Comparison of ENCODE assay signal across 10 cellular contexts in genomic region chr5:90131734-90132133, GRCh38.
A peak's percentile ranks its signal among the peaks of the same experiment; 100 is the strongest.
DNase-seq lines count a peak whose midpoint lies in the region; ATAC-seq, FAIRE-seq and TF ChIP-seq lines count a peak whose summit lies in the region.
"Had no signal": no experiment of that assay in that cellular context is flagged by ENCODE, and none has a peak within 500 bp of the region (broad histone marks: within the 10 kb centered on the region; RNA-seq: fewer than 3 reads in every experiment).

No MANE protein-coding gene starts in this region.

- no peaks in the 10 kb centered on the region for H3K27me3 ChIP-seq in prostate gland (replicated peaks; ENCODE audit: insufficient read depth)

- peak; percentile 81 for ATAC-seq in GM21367 (IDR thresholded peaks at IDR 0.05; ENCODE audit: unreplicated experiment)
- peak; percentile 77 for ATAC-seq in HG03432 (IDR thresholded peaks at IDR 0.05; ENCODE audit: unreplicated experiment)
- ATAC-seq in stimulated activated effector memory CD8-positive, alpha-beta T cell treated with anti-CD3 and anti-CD28 coated beads, Interleukin-12 subunit alpha, Interleukin-12 subunit beta, amount 100 ng/mL, for 72 hours, result no peak
- no peak for ATAC-seq in T-cell (replicated peaks in 1 of 4)

- no peak overlapping the region for H3K27ac Mint-ChIP-seq in stimulated activated effector memory CD8-positive, alpha-beta T cell treated with anti-CD3 and anti-CD28 coated beads, Interleukin-12 subunit alpha, Interleukin-12 subunit beta, amount 100 ng/mL, for 72 hours
- no peak overlapping the region for H3K27ac Mint-ChIP-seq in T-cell
- H3K27ac Mint-ChIP-seq: CD4-positive, CD25-positive, alpha-beta regulatory T cell had no signal

- H3K27me3 Mint-ChIP-seq in T-cell, result peaks cover 0 to 2% of the 10 kb centered on the region in 2 donors
- H3K27me3 Mint-ChIP-seq: CD4-positive, CD25-positive, alpha-beta regulatory T cell had no signal

- peak; percentile 71 for FAIRE-seq in GM12891 (lab: Jason Lieb, UNC)

- TF ChIP-seq POLR2A in GM12891 (IDR thresholded peaks at IDR 0.05; ENCODE audit: low read depth, low read length) (0 out of 2 replicates have a peak, but pooled peaks have one; percentile 26), prostate gland (IDR thresholded peaks at IDR 0.05) (no peak)

- no peaks in the 10 kb centered on the region for H3K4me1 ChIP-seq in prostate gland (replicated peaks)

- H3K4me3 Mint-ChIP-seq in stimulated activated effector memory CD8-positive, alpha-beta T cell treated with anti-CD3 and anti-CD28 coated beads, Interleukin-12 subunit alpha, Interleukin-12 subunit beta, amount 100 ng/mL, for 72 hours, result no peak overlapping the region
- H3K4me3 Mint-ChIP-seq in T-cell, result no peak overlapping the region
- H3K4me3 Mint-ChIP-seq: CD4-positive, CD25-positive, alpha-beta regulatory T cell had no signal

- no peak overlapping the region for H3K4me3 ChIP-seq in fibroblast of villous mesenchyme (ENCODE audit: low read depth, low read length)
- H3K4me3 ChIP-seq in prostate gland, result no peak overlapping the region

- H3K4me1 Mint-ChIP-seq in stimulated activated effector memory CD8-positive, alpha-beta T cell treated with anti-CD3 and anti-CD28 coated beads, Interleukin-12 subunit alpha, Interleukin-12 subunit beta, amount 100 ng/mL, for 72 hours, result no peaks in the 10 kb centered on the region
- H3K4me1 Mint-ChIP-seq in T-cell, result no peaks in the 10 kb centered on the region
- H3K4me1 Mint-ChIP-seq: CD4-positive, CD25-positive, alpha-beta regulatory T cell had no signal

- POLR2A ChIA-PET in T-cell (lab: Charles Lee), result no interaction called here

- H3K9me3 Mint-ChIP-seq in stimulated activated effector memory CD8-positive, alpha-beta T cell treated with anti-CD3 and anti-CD28 coated beads, Interleukin-12 subunit alpha, Interleukin-12 subunit beta, amount 100 ng/mL, for 72 hours, result peaks cover 5% of the 10 kb centered on the region
- peaks cover 0 to 3% (median 0%) of the 10 kb centered on the region in 3 donors for H3K9me3 Mint-ChIP-seq in T-cell
- H3K9me3 Mint-ChIP-seq: CD4-positive, CD25-positive, alpha-beta regulatory T cell had no signal

- peak overlapping the region in 1 of 2 donors; percentile 19 for H3K27ac ChIP-seq in prostate gland

- DNase-seq in GM12891 (ENCODE audit: insufficient read length, low spot score), result peak; percentile 26
- peak; percentile 11 for DNase-seq in fibroblast of villous mesenchyme (ENCODE audit: low read depth)
- DNase-seq in stimulated activated effector memory CD8-positive, alpha-beta T cell treated with anti-CD3 and anti-CD28 coated beads, Interleukin-12 subunit alpha, Interleukin-12 subunit beta, amount 100 ng/mL, for 72 hours (ENCODE audit: low spot score in 2 of 2), result no peak
- no peak for DNase-seq in prostate gland (ENCODE audit: low spot score)
- DNase-seq in T-cell, result no peak
- no peak for DNase-seq in NCI-H1092 treated with DMSO at 0.1 percent for 48 hours (lab: John Stamatoyannopoulos, UW)
- DNase-seq: amniotic stem cell; CD4-positive, CD25-positive, alpha-beta regulatory T cell had no signal

- H3K36me3 ChIP-seq in prostate gland, result no peaks in the 10 kb centered on the region

- CTCF ChIA-PET in T-cell (lab: Charles Lee), result no interaction called here

- H3K36me3 Mint-ChIP-seq in stimulated activated effector memory CD8-positive, alpha-beta T cell treated with anti-CD3 and anti-CD28 coated beads, Interleukin-12 subunit alpha, Interleukin-12 subunit beta, amount 100 ng/mL, for 72 hours, result no peaks in the 10 kb centered on the region
- no peaks in the 10 kb centered on the region for H3K36me3 Mint-ChIP-seq in T-cell
- H3K36me3 Mint-ChIP-seq: CD4-positive, CD25-positive, alpha-beta regulatory T cell had no signal

- H3K9me3 ChIP-seq in prostate gland, result no peaks in the 10 kb centered on the region

- intact Hi-C loops in prostate gland (cut with DNase I), result loop anchor here (2.0 kb wide), 1 partner anchor 231 kb away; no protein-coding TSS in a partner anchor

- WGBS in prostate gland, result 4% methylated on average over 1 of the region's 1 CpG

- TF ChIP-seq CTCF in fibroblast of villous mesenchyme (IDR thresholded peaks at IDR 0.05; ENCODE audit: insufficient read depth, low read depth, low read length) (no peak), prostate gland (IDR thresholded peaks at IDR 0.05) (no peak)

TF ChIP-seq in GM12891, 5 proteins besides CTCF, POLR2A, EP300 and RAD21:
- TF ChIP-seq POU2F2 (IDR thresholded peaks at IDR 0.05; ENCODE audit: low read depth, low read length) (peak; percentile 67; the same call in 1 of the 2 replicates), POLR2AphosphoS5 (IDR thresholded peaks at IDR 0.05; ENCODE audit: low read depth, low read length) (no peak), SPI1 (IDR thresholded peaks at IDR 0.05; ENCODE audit: low read depth, low read length) (peak; percentile 43; the same call in 1 of the 2 replicates), PAX5 (IDR thresholded peaks at IDR 0.05; ENCODE audit: insufficient read depth, low read length, severe bottlenecking) (no peak), TAF1 (IDR thresholded peaks at IDR 0.05; ENCODE audit: low read depth, low read length) (no peak)

Comparison
In these comparisons a context has a peak if more than half of its experiments do, and no peak if none do; other contexts are left out.
1. DNase-seq: peak in GM12891 (single experiment) and fibroblast of villous mesenchyme (single experiment); none in stimulated activated effector memory CD8-positive, alpha-beta T cell treated with anti-CD3 and anti-CD28 coated beads, Interleukin-12 subunit alpha, Interleukin-12 subunit beta, amount 100 ng/mL, for 72 hours (0 of 2), prostate gland (single experiment), T-cell (0 of 34) and NCI-H1092 treated with DMSO at 0.1 percent for 48 hours (single experiment).
2. ATAC-seq: peak in GM21367 (single experiment) and HG03432 (single experiment); none in stimulated activated effector memory CD8-positive, alpha-beta T cell treated with anti-CD3 and anti-CD28 coated beads, Interleukin-12 subunit alpha, Interleukin-12 subunit beta, amount 100 ng/mL, for 72 hours (single experiment) and T-cell (0 of 4).